34 cellular contexts compared by ENCODE assay signal in genomic region chr5:176517053-176517661, GRCh38. TPM values are rescaled to one million over a fixed set of nuclear protein-coding genes. Genes with fewer than 3 reads are reported as not detected.
A peak's percentile ranks its signal among the peaks of the same experiment; 100 is the strongest.
DNase-seq lines count a peak whose midpoint lies in the region; ATAC-seq, FAIRE-seq and TF ChIP-seq lines count a peak whose summit lies in the region.
"Had no signal": no experiment of that assay in that cellular context is flagged by ENCODE, and none has a peak within 500 bp of the region (broad histone marks: within the 10 kb centered on the region; RNA-seq: fewer than 3 reads in every experiment).

No MANE protein-coding gene starts in this region.

- intact Hi-C loops in K562 (cut with micrococcal nuclease) = no loop called here
- intact Hi-C loops in activated CD4-positive, alpha-beta memory T cell treated with anti-CD3 and anti-CD28 coated beads for 36 hours (cut with micrococcal nuclease) = no loop called here
- intact Hi-C loops in activated T-helper 2 cell treated with anti-CD3 and anti-CD28 coated beads, Interferon-gamma antibody, Interleukin-2, Interleukin-4, amounts not matched to agents 10 μg/mL and 5 μg/mL and 100 μg/mL, durations not matched to agents 14 hours and 24 hours and 36 hours (cut with micrococcal nuclease) = no loop called here

- H3K4me3 Mint-ChIP-seq in activated T-cell treated with anti-CD3 and anti-CD28 coated beads, Interleukin-2, amount 50 U/mL, for 24 hours = no peak overlapping the region
- H3K4me3 Mint-ChIP-seq in stimulated activated effector memory CD8-positive, alpha-beta T cell treated with anti-CD3 and anti-CD28 coated beads, Interleukin-12 subunit alpha, Interleukin-12 subunit beta, amount 100 ng/mL, for 72 hours = no peak overlapping the region
- H3K4me3 Mint-ChIP-seq in activated CD4-positive, alpha-beta memory T cell treated with anti-CD3 and anti-CD28 coated beads for 36 hours = no peak overlapping the region
- H3K4me3 Mint-ChIP-seq in activated T-helper 2 cell treated with anti-CD3 and anti-CD28 coated beads, Interferon-gamma antibody, Interleukin-2, Interleukin-4, amounts not matched to agents 10 μg/mL and 5 μg/mL and 100 μg/mL, durations not matched to agents 14 hours and 24 hours and 36 hours (ENCODE audit: low read depth) = no peak overlapping the region
- H3K4me3 Mint-ChIP-seq: activated CD8-positive, alpha-beta memory T cell treated with anti-CD3 and anti-CD28 coated beads, Interleukin-2, amount 10 ng/mL, durations not matched to agents 7 days and 5 days; activated T-helper 1 cell treated with anti-CD3 and anti-CD28 coated beads, Interleukin-12 subunit alpha, Interleukin-12 subunit beta, Interleukin-2, Interleukin-4 antibody, amounts not matched to agents 30 ng/mL and 10 ng/mL and 1 ng/mL, durations not matched to agents 14 hours and 24 hours and 36 hours; CD8-positive, alpha-beta T cell; HFFc6; nephron progenitor cell; stimulated activated naive B cell treated with anti-CD40 and anti-IgM and Interleukin-4, amounts not matched to agents 10 μg/mL and 1 μg/mL and 100 μg/mL, for 72 hours had no signal

- H3K9me3 Mint-ChIP-seq in activated T-cell treated with anti-CD3 and anti-CD28 coated beads, Interleukin-2, amount 50 U/mL, for 24 hours = no peaks in the 10 kb centered on the region
- no peaks in the 10 kb centered on the region for H3K9me3 Mint-ChIP-seq in stimulated activated effector memory CD8-positive, alpha-beta T cell treated with anti-CD3 and anti-CD28 coated beads, Interleukin-12 subunit alpha, Interleukin-12 subunit beta, amount 100 ng/mL, for 72 hours
- no peaks in the 10 kb centered on the region for H3K9me3 Mint-ChIP-seq in activated CD4-positive, alpha-beta memory T cell treated with anti-CD3 and anti-CD28 coated beads for 36 hours
- no peaks in the 10 kb centered on the region for H3K9me3 Mint-ChIP-seq in activated T-helper 2 cell treated with anti-CD3 and anti-CD28 coated beads, Interferon-gamma antibody, Interleukin-2, Interleukin-4, amounts not matched to agents 10 μg/mL and 5 μg/mL and 100 μg/mL, durations not matched to agents 14 hours and 24 hours and 36 hours
- H3K9me3 Mint-ChIP-seq: activated T-helper 1 cell treated with anti-CD3 and anti-CD28 coated beads, Interleukin-12 subunit alpha, Interleukin-12 subunit beta, Interleukin-2, Interleukin-4 antibody, amounts not matched to agents 30 ng/mL and 10 ng/mL and 1 ng/mL, durations not matched to agents 14 hours and 24 hours and 36 hours; CD8-positive, alpha-beta T cell; HFFc6; nephron progenitor cell had no signal

- no peak overlapping the region for H3K9ac ChIP-seq in K562 (ENCODE audit: insufficient read depth in 1 of 2, low read depth in 2 of 2, low read length in 2 of 2)

- no peaks in the 10 kb centered on the region for H3K9me3 ChIP-seq in K562 (replicated peaks; ENCODE audit: control insufficient read depth, insufficient read depth, low read depth, low read length)
- H3K9me3 ChIP-seq: breast epithelium, gastroesophageal sphincter, lower lobe of right lung, Peyer's patch, upper lobe of right lung had no signal

- no peak for FAIRE-seq in K562 (lab: Jason Lieb, UNC)
- FAIRE-seq: A204.1, endothelial cell of umbilical vein, H1 had no signal

- H3K4me2 ChIP-seq in K562 (ENCODE audit: insufficient read depth, low read length) = no peak overlapping the region
- H3K4me2 ChIP-seq: hepatocyte had no signal

- peaks cover 9 to 11% of the 10 kb centered on the region in 2 experiments; a peak in 4 of 5 replicates for H3K4me1 ChIP-seq in K562 (replicated peaks in 1 of 2; ENCODE audit: control insufficient read depth in 2 of 2, insufficient read depth in 2 of 2, low read length in 2 of 2)
- H3K4me1 ChIP-seq: breast epithelium, gastroesophageal sphincter, lower lobe of right lung, Peyer's patch, upper lobe of right lung had no signal

- POLR2A ChIA-PET in K562 (lab: Yijun Ruan, JAX) = interaction anchor here (0.9 to 1.1 kb wide), 2 partner anchors 35 to 65 kb away, joined by 3 read pairs; no protein-coding TSS in a partner anchor
- POLR2A ChIA-PET in activated CD4-positive, alpha-beta memory T cell treated with anti-CD3 and anti-CD28 coated beads for 36 hours (lab: Charles Lee) = no interaction called here

- CTCF ChIA-PET in K562 (lab: Yijun Ruan, JAX; ENCODE audit: low intra/inter-chr PET ratio) = no interaction called here
- CTCF ChIA-PET in activated CD4-positive, alpha-beta memory T cell treated with anti-CD3 and anti-CD28 coated beads for 36 hours (lab: Charles Lee) = interaction anchor here (1.1 kb wide), 1 partner anchor 57 kb away, joined by 3 read pairs; no protein-coding TSS in a partner anchor

- no peak for ATAC-seq in K562
- ATAC-seq in stimulated activated effector memory CD8-positive, alpha-beta T cell treated with anti-CD3 and anti-CD28 coated beads, Interleukin-12 subunit alpha, Interleukin-12 subunit beta, amount 100 ng/mL, for 72 hours = peak; percentile 53
- ATAC-seq: activated CD8-positive, alpha-beta memory T cell treated with anti-CD3 and anti-CD28 coated beads, Interleukin-2, amount 10 ng/mL, durations not matched to agents 7 days and 5 days; CD8-positive, alpha-beta T cell; gastroesophageal sphincter; lower lobe of right lung; stimulated activated naive B cell treated with anti-CD40 and anti-IgM and Interleukin-4, amounts not matched to agents 10 μg/mL and 1 μg/mL and 100 μg/mL, for 72 hours; upper lobe of right lung had no signal

- no peak overlapping the region for H2AFZ ChIP-seq in K562 (ENCODE audit: low read depth, low read length)
- H2AFZ ChIP-seq: hepatocyte had no signal

- H3K4me1 Mint-ChIP-seq in activated T-cell treated with anti-CD3 and anti-CD28 coated beads, Interleukin-2, amount 50 U/mL, for 24 hours (ENCODE audit: low read depth) = peaks cover 4% of the 10 kb centered on the region
- H3K4me1 Mint-ChIP-seq in stimulated activated effector memory CD8-positive, alpha-beta T cell treated with anti-CD3 and anti-CD28 coated beads, Interleukin-12 subunit alpha, Interleukin-12 subunit beta, amount 100 ng/mL, for 72 hours = peaks cover 27% of the 10 kb centered on the region
- H3K4me1 Mint-ChIP-seq in activated CD4-positive, alpha-beta memory T cell treated with anti-CD3 and anti-CD28 coated beads for 36 hours (ENCODE audit: low read depth) = peaks cover 11% of the 10 kb centered on the region
- peaks cover 13% of the 10 kb centered on the region for H3K4me1 Mint-ChIP-seq in activated T-helper 2 cell treated with anti-CD3 and anti-CD28 coated beads, Interferon-gamma antibody, Interleukin-2, Interleukin-4, amounts not matched to agents 10 μg/mL and 5 μg/mL and 100 μg/mL, durations not matched to agents 14 hours and 24 hours and 36 hours (ENCODE audit: low read depth)

- TF ChIP-seq POLR2A in K562 (conservative IDR thresholded peaks at IDR 0.05) = no peak

- H3K27ac Mint-ChIP-seq in activated T-cell treated with anti-CD3 and anti-CD28 coated beads, Interleukin-2, amount 50 U/mL, for 24 hours = peak overlapping the region; percentile 24
- H3K27ac Mint-ChIP-seq in stimulated activated effector memory CD8-positive, alpha-beta T cell treated with anti-CD3 and anti-CD28 coated beads, Interleukin-12 subunit alpha, Interleukin-12 subunit beta, amount 100 ng/mL, for 72 hours = peak overlapping the region; percentile 29
- H3K27ac Mint-ChIP-seq in activated CD4-positive, alpha-beta memory T cell treated with anti-CD3 and anti-CD28 coated beads for 36 hours = no peak overlapping the region
- no peak overlapping the region for H3K27ac Mint-ChIP-seq in activated T-helper 2 cell treated with anti-CD3 and anti-CD28 coated beads, Interferon-gamma antibody, Interleukin-2, Interleukin-4, amounts not matched to agents 10 μg/mL and 5 μg/mL and 100 μg/mL, durations not matched to agents 14 hours and 24 hours and 36 hours
- H3K27ac Mint-ChIP-seq: activated CD8-positive, alpha-beta memory T cell treated with anti-CD3 and anti-CD28 coated beads, Interleukin-2, amount 10 ng/mL, durations not matched to agents 7 days and 5 days; activated T-helper 1 cell treated with anti-CD3 and anti-CD28 coated beads, Interleukin-12 subunit alpha, Interleukin-12 subunit beta, Interleukin-2, Interleukin-4 antibody, amounts not matched to agents 30 ng/mL and 10 ng/mL and 1 ng/mL, durations not matched to agents 14 hours and 24 hours and 36 hours; CD8-positive, alpha-beta T cell; HFFc6; nephron progenitor cell; stimulated activated naive B cell treated with anti-CD40 and anti-IgM and Interleukin-4, amounts not matched to agents 10 μg/mL and 1 μg/mL and 100 μg/mL, for 72 hours had no signal

- no peak overlapping the region for H3K27ac ChIP-seq in K562 (ENCODE audit: extremely low read depth, low read depth, low read length)
- H3K27ac ChIP-seq: breast epithelium, gastroesophageal sphincter, hepatocyte, lower lobe of right lung, Peyer's patch, upper lobe of right lung, WERI-Rb-1 had no signal

- H3K27me3 Mint-ChIP-seq in activated T-cell treated with anti-CD3 and anti-CD28 coated beads, Interleukin-2, amount 50 U/mL, for 24 hours = no peaks in the 10 kb centered on the region
- H3K27me3 Mint-ChIP-seq in activated CD4-positive, alpha-beta memory T cell treated with anti-CD3 and anti-CD28 coated beads for 36 hours = no peaks in the 10 kb centered on the region
- H3K27me3 Mint-ChIP-seq in activated T-helper 2 cell treated with anti-CD3 and anti-CD28 coated beads, Interferon-gamma antibody, Interleukin-2, Interleukin-4, amounts not matched to agents 10 μg/mL and 5 μg/mL and 100 μg/mL, durations not matched to agents 14 hours and 24 hours and 36 hours (ENCODE audit: low read depth) = no peaks in the 10 kb centered on the region
- H3K27me3 Mint-ChIP-seq: activated CD8-positive, alpha-beta memory T cell treated with anti-CD3 and anti-CD28 coated beads, Interleukin-2, amount 10 ng/mL, durations not matched to agents 7 days and 5 days; stimulated activated naive B cell treated with anti-CD40 and anti-IgM and Interleukin-4, amounts not matched to agents 10 μg/mL and 1 μg/mL and 100 μg/mL, for 72 hours had no signal

- WGBS in K562 (ENCODE audit: insufficient coverage, low coverage, missing lambda C conversion rate) = 2% methylated on average over 7 of the region's 7 CpGs

- no peaks in the 10 kb centered on the region for H3K36me3 ChIP-seq in K562 (ENCODE audit: control insufficient read depth, insufficient read depth, low read length)
- H3K36me3 ChIP-seq: breast epithelium, gastroesophageal sphincter, lower lobe of right lung, Peyer's patch, upper lobe of right lung, WERI-Rb-1 had no signal

- no peak for TF ChIP-seq RAD21 in K562 (CRISPR knock-in tag; conservative IDR thresholded peaks at IDR 0.05 in 1 of 2, IDR thresholded peaks at IDR 0.05 in 1 of 2)

- BruUV-seq in K562 (replicated peaks; lab: Mats Ljungman, UMichigan) = no TSS peak

- no peaks in the 10 kb centered on the region for H3K79me2 ChIP-seq in K562 (ENCODE audit: control insufficient read depth, insufficient read depth, low read length)
- H3K79me2 ChIP-seq: hepatocyte had no signal

- no peak for DNase-seq in activated T-cell treated with anti-CD3 and anti-CD28 coated beads, Interleukin-2, amount 50 U/mL, for 24 hours
- DNase-seq in activated T-cell treated with anti-CD3 and anti-CD28 coated beads, Interleukin-2, amount 50 U/mL, for 1 hour = no peak
- DNase-seq in MV-4-11 (lab: John Stamatoyannopoulos, UW) (peak; percentile 60), K562 (ENCODE audit: extremely low read depth in 1 of 4, low spot score in 3 of 4) (no peak), mesenteric fat pad (ENCODE audit: low spot score) (no peak)
- no peak for DNase-seq in stimulated activated effector memory CD8-positive, alpha-beta T cell treated with anti-CD3 and anti-CD28 coated beads, Interleukin-12 subunit alpha, Interleukin-12 subunit beta, amount 100 ng/mL, for 72 hours (ENCODE audit: low spot score in 2 of 2)
- DNase-seq in activated CD4-positive, alpha-beta memory T cell treated with anti-CD3 and anti-CD28 coated beads for 36 hours = no peak
- DNase-seq in activated T-helper 2 cell treated with anti-CD3 and anti-CD28 coated beads, Interferon-gamma antibody, Interleukin-2, Interleukin-4, amounts not matched to agents 10 μg/mL and 5 μg/mL and 100 μg/mL, durations not matched to agents 14 hours and 24 hours and 36 hours (ENCODE audit: low spot score) = no peak
- DNase-seq: activated CD4-positive, alpha-beta T cell treated with anti-CD3 and anti-CD28 coated beads for 48 hours; activated CD8-positive, alpha-beta memory T cell treated with anti-CD3 and anti-CD28 coated beads, Interleukin-2, amount 10 ng/mL, durations not matched to agents 7 days and 5 days; activated naive CD4-positive, alpha-beta T cell treated with anti-CD3 and anti-CD28 coated beads, Interleukin-2, amount 50 U/mL, for 16 hours; anterior cingulate cortex; CD8-positive, alpha-beta T cell; HFFc6; lower lobe of right lung; NCI-H1417 treated with DMSO at 0.1 percent for 48 hours; NCI-H2081 treated with DMSO at 0.1 percent for 48 hours; NCI-H345; NCI-H69; nephron progenitor cell; Peyer's patch; SHP77 treated with DMSO at 0.1 percent for 48 hours; stimulated activated CD4-positive, alpha-beta T cell treated with anti-CD3 and anti-CD28 coated beads, Interleukin-15, amount 100 ng/mL, for 24 hours; stimulated activated naive B cell treated with anti-CD40 and anti-IgM and Interleukin-4, amounts not matched to agents 10 μg/mL and 1 μg/mL and 100 μg/mL, for 72 hours; upper lobe of right lung; WERI-Rb-1 had no signal

- no peaks in the 10 kb centered on the region for H4K20me1 ChIP-seq in K562 (replicated peaks; ENCODE audit: control insufficient read depth, insufficient read depth, low read length)

- no peak overlapping the region for H3K4me3 ChIP-seq in K562
- H3K4me3 ChIP-seq: breast epithelium, gastroesophageal sphincter, hepatocyte, lower lobe of right lung, Peyer's patch, upper lobe of right lung had no signal

- no peak for TF ChIP-seq CTCF in K562 (IDR thresholded peaks at IDR 0.05 in 2 of 3, conservative IDR thresholded peaks at IDR 0.05 in 1 of 3; ENCODE audit: insufficient read depth in 2 of 3, low read depth in 1 of 3, low read length in 3 of 3)

- no peaks in the 10 kb centered on the region for H3K9me1 ChIP-seq in K562 (ENCODE audit: control insufficient read depth, insufficient read depth, low read length)

- no peaks in the 10 kb centered on the region for H3K36me3 Mint-ChIP-seq in activated T-cell treated with anti-CD3 and anti-CD28 coated beads, Interleukin-2, amount 50 U/mL, for 24 hours (ENCODE audit: low read depth)
- no peaks in the 10 kb centered on the region for H3K36me3 Mint-ChIP-seq in stimulated activated effector memory CD8-positive, alpha-beta T cell treated with anti-CD3 and anti-CD28 coated beads, Interleukin-12 subunit alpha, Interleukin-12 subunit beta, amount 100 ng/mL, for 72 hours
- H3K36me3 Mint-ChIP-seq in activated CD4-positive, alpha-beta memory T cell treated with anti-CD3 and anti-CD28 coated beads for 36 hours = no peaks in the 10 kb centered on the region
- H3K36me3 Mint-ChIP-seq in activated T-helper 2 cell treated with anti-CD3 and anti-CD28 coated beads, Interferon-gamma antibody, Interleukin-2, Interleukin-4, amounts not matched to agents 10 μg/mL and 5 μg/mL and 100 μg/mL, durations not matched to agents 14 hours and 24 hours and 36 hours (ENCODE audit: low read depth) = no peaks in the 10 kb centered on the region
- H3K36me3 Mint-ChIP-seq: activated CD8-positive, alpha-beta memory T cell treated with anti-CD3 and anti-CD28 coated beads, Interleukin-2, amount 10 ng/mL, durations not matched to agents 7 days and 5 days; CD8-positive, alpha-beta T cell; stimulated activated naive B cell treated with anti-CD40 and anti-IgM and Interleukin-4, amounts not matched to agents 10 μg/mL and 1 μg/mL and 100 μg/mL, for 72 hours had no signal

- in situ Hi-C loops in K562 (cut with MboI) = no loop called here

- peaks cover 13 to 20% of the 10 kb centered on the region in 2 experiments; a peak in 3 of 5 replicates for H3K27me3 ChIP-seq in K562 (ENCODE audit: control insufficient read depth in 2 of 2, insufficient read depth in 2 of 2, low read length in 2 of 2)
- H3K27me3 ChIP-seq: breast epithelium, gastroesophageal sphincter, hepatocyte, Peyer's patch, upper lobe of right lung had no signal

- TF ChIP-seq EP300 in K562 (IDR thresholded peaks at IDR 0.05; ENCODE audit: low read length) = no peak

RNA-seq across cellular contexts. Expression of gene RNF44, which starts 20.0 kb away (rescaled TPM):
- total RNA-seq in K562 (2011; cell fraction: chromatin; rRNA removed; ENCODE audit: low replicate concordance) = 109 and 250 TPM in 2 replicates
- 141 and 156 TPM in 2 replicates for total RNA-seq in K562 (2011; cell fraction: nucleolus; rRNA removed)
- total RNA-seq in K562 (2011; cell fraction: nucleoplasm; rRNA removed) = 127 and 128 TPM in 2 replicates
- total RNA-seq in K562 (2014; rRNA removed) (14.8 and 19.7 TPM in 2 replicates), K562 (2014; rRNA removed; fragmentation: Illumina TruSeq; extraction: Trizol) (4.8 and 5.1 TPM in 2 replicates), K562 (2015; rRNA removed; fragmentation: Illumina TruSeq; extraction: Trizol) (7.2 and 7.5 TPM in 2 replicates), K562 (2021) (64.0 and 82.6 TPM in 2 replicates), mesenteric fat pad (23.5 TPM)
- polyA plus RNA-seq in K562 (2011; rRNA removed) (7.4 and 25.6 TPM in 2 replicates), K562 (2014; fragmentation: Illumina TruSeq; extraction: Trizol) (20.5 and 39.3 TPM in 2 replicates), K562 (2014; fragmentation: Nextera tagmentation; extraction: Ambion mirVana) (1 to 10 TPM; 1.6 to 2.5 TPM), K562 (2014; rRNA removed) (40.1 and 51.0 TPM in 2 replicates)
- 9.9 and 13.1 TPM in 2 replicates for polyA plus RNA-seq in K562 (2011; cell fraction: cytosol; rRNA removed)
- polyA plus RNA-seq in K562 (2011; cell fraction: nucleus; rRNA removed) = 196 and 219 TPM in 2 replicates
- 33.9 and 73.5 TPM in 2 replicates for polyA plus RNA-seq in K562 (2012)
- polyA minus RNA-seq in K562 (2011; rRNA and poly(A)+ RNA removed) = 2.8 and 3.0 TPM in 2 replicates
- polyA minus RNA-seq in K562 (2011; cell fraction: cytosol; rRNA and poly(A)+ RNA removed) = 17.2 and 25.7 TPM in 2 replicates
- polyA minus RNA-seq in K562 (2011; cell fraction: nucleus; rRNA and poly(A)+ RNA removed) = 40.7 and 48.8 TPM in 2 replicates
- 10 to 100 TPM; 61.9 to 68.1 TPM for total RNA-seq in activated CD4-positive, alpha-beta memory T cell treated with anti-CD3 and anti-CD28 coated beads for 36 hours
- total RNA-seq in activated T-helper 2 cell treated with anti-CD3 and anti-CD28 coated beads, Interferon-gamma antibody, Interleukin-2, Interleukin-4, amounts not matched to agents 10 μg/mL and 5 μg/mL and 100 μg/mL, durations not matched to agents 14 hours and 24 hours and 36 hours = 64.7 and 70.3 TPM in 2 replicates

RNA-seq across cellular contexts. Expression of gene CDHR2, which starts 32.0 kb away (rescaled TPM):
- total RNA-seq in K562 (2011; cell fraction: chromatin; rRNA removed; ENCODE audit: low replicate concordance) = 1.0 TPM in 1 of 2 replicates, not detected in the other
- 0.13 and 0.17 TPM in 2 replicates for total RNA-seq in K562 (2011; cell fraction: nucleolus; rRNA removed)
- 0.15 TPM in 1 of 2 replicates, not detected in the other for total RNA-seq in K562 (2011; cell fraction: nucleoplasm; rRNA removed)
- 0.04 and 0.09 TPM in 2 replicates for total RNA-seq in K562 (2014; rRNA removed)
- 0.10 and 0.18 TPM in 2 replicates for total RNA-seq in K562 (2014; rRNA removed; fragmentation: Illumina TruSeq; extraction: Trizol)
- 0.22 and 0.23 TPM in 2 replicates for total RNA-seq in K562 (2015; rRNA removed; fragmentation: Illumina TruSeq; extraction: Trizol)
- total RNA-seq in K562 (2021) = 0.36 and 0.62 TPM in 2 replicates
- 0.01 TPM in 1 of 2 replicates, not detected in the other for polyA plus RNA-seq in K562 (2011; rRNA removed)
- not detected in 2 replicates for polyA plus RNA-seq in K562 (2011; cell fraction: cytosol; rRNA removed)
- 0.06 and 0.18 TPM in 2 replicates for polyA plus RNA-seq in K562 (2011; cell fraction: nucleus; rRNA removed)
- 0.07 and 0.42 TPM in 2 replicates for polyA plus RNA-seq in K562 (2012)
- polyA plus RNA-seq in K562 (2014; fragmentation: Illumina TruSeq; extraction: Trizol) = 0.01 and 0.04 TPM in 2 replicates
- polyA plus RNA-seq in K562 (2014; fragmentation: Nextera tagmentation; extraction: Ambion mirVana) = not detected
- 0.03 TPM in 1 of 2 replicates, not detected in the other for polyA plus RNA-seq in K562 (2014; rRNA removed)
- polyA minus RNA-seq in K562 (2011; rRNA and poly(A)+ RNA removed) = not detected in 2 replicates
- polyA minus RNA-seq in K562 (2011; cell fraction: cytosol; rRNA and poly(A)+ RNA removed) = 0.67 TPM in 1 of 2 replicates, not detected in the other
- 0.27 and 0.33 TPM in 2 replicates for polyA minus RNA-seq in K562 (2011; cell fraction: nucleus; rRNA and poly(A)+ RNA removed)
- 0.45 TPM for total RNA-seq in mesenteric fat pad
- under 1 TPM; 0.36 to 0.38 TPM for total RNA-seq in activated CD4-positive, alpha-beta memory T cell treated with anti-CD3 and anti-CD28 coated beads for 36 hours
- total RNA-seq in activated T-helper 2 cell treated with anti-CD3 and anti-CD28 coated beads, Interferon-gamma antibody, Interleukin-2, Interleukin-4, amounts not matched to agents 10 μg/mL and 5 μg/mL and 100 μg/mL, durations not matched to agents 14 hours and 24 hours and 36 hours = 0.30 and 0.64 TPM in 2 replicates
- total RNA-seq: Daoy, endothelial cell of umbilical vein, HFFc6 had no signal
- polyA plus RNA-seq: endothelial cell of umbilical vein had no signal

Comparison
In these comparisons a context has a peak if more than half of its experiments do, and no peak if none do; other contexts are left out.
1. H3K27ac Mint-ChIP-seq: peak in activated T-cell treated with anti-CD3 and anti-CD28 coated beads, Interleukin-2, amount 50 U/mL, for 24 hours (single experiment) and stimulated activated effector memory CD8-positive, alpha-beta T cell treated with anti-CD3 and anti-CD28 coated beads, Interleukin-12 subunit alpha, Interleukin-12 subunit beta, amount 100 ng/mL, for 72 hours (single experiment); none in activated CD4-positive, alpha-beta memory T cell treated with anti-CD3 and anti-CD28 coated beads for 36 hours (single experiment) and activated T-helper 2 cell treated with anti-CD3 and anti-CD28 coated beads, Interferon-gamma antibody, Interleukin-2, Interleukin-4, amounts not matched to agents 10 μg/mL and 5 μg/mL and 100 μg/mL, durations not matched to agents 14 hours and 24 hours and 36 hours (single experiment).